Comparison of ENCODE assay signal across 26 cellular contexts in genomic region chr17:78249074-78249835, GRCh38. TPM values are rescaled to one million over a fixed set of nuclear protein-coding genes. Genes with fewer than 3 reads are reported as not detected.
"Had no signal": no experiment of that assay in that cellular context is flagged by ENCODE, and none has a peak within 500 bp of the region (broad histone marks: within the 10 kb centered on the region; RNA-seq: fewer than 3 reads in every experiment).

No MANE protein-coding gene starts in this region.

- H3K27ac ChIP-seq: neutrophil, suprapubic skin had no signal

- H3K36me3 ChIP-seq: neutrophil, right atrium auricular region, suprapubic skin had no signal

- H3K9me3 ChIP-seq: neutrophil, right atrium auricular region, suprapubic skin had no signal

- DNase-seq: activated CD4-positive, alpha-beta memory T cell treated with anti-CD3 and anti-CD28 coated beads for 36 hours; activated CD4-positive, alpha-beta T cell treated with anti-CD3 and anti-CD28 coated beads for 1 hour; activated effector memory CD4-positive, alpha-beta T cell treated with Interleukin-2 at 50 U/mL for 16 hours; activated T-cell treated with anti-CD3 and anti-CD28 coated beads, Interleukin-2, amount 50 U/mL, for 24 hours; amniotic stem cell; immature natural killer cell; naive thymus-derived CD4-positive, alpha-beta T cell; stimulated activated CD4-positive, alpha-beta T cell treated with anti-CD3 and anti-CD28 coated beads, Interleukin-15, amount 100 ng/mL, for 24 hours; stimulated activated CD4-positive, alpha-beta T cell treated with anti-CD3 and anti-CD28 coated beads, Interleukin-4, amount 100 ng/mL, for 1 hour; stimulated activated naive CD4-positive, alpha-beta T cell treated with Interleukin-2 at 50 U/mL for 16 hours; SW 1271 had no signal

- FAIRE-seq: frontal cortex had no signal

- ATAC-seq: naive thymus-derived CD4-positive, alpha-beta T cell had no signal

- H3K9me3 Mint-ChIP-seq: activated CD4-positive, alpha-beta memory T cell treated with anti-CD3 and anti-CD28 coated beads for 36 hours; activated T-cell treated with anti-CD3 and anti-CD28 coated beads, Interleukin-2, amount 50 U/mL, for 24 hours; central memory CD8-positive, alpha-beta T cell; immature natural killer cell had no signal

- H3K4me3 ChIP-seq: coronary artery, lung, right atrium auricular region, skin epidermis, suprapubic skin had no signal

- H3K27me3 ChIP-seq: right atrium auricular region had no signal

- H3K27me3 Mint-ChIP-seq: activated CD4-positive, alpha-beta memory T cell treated with anti-CD3 and anti-CD28 coated beads for 36 hours; activated naive CD8-positive, alpha-beta T cell; activated T-cell treated with anti-CD3 and anti-CD28 coated beads, Interleukin-2, amount 50 U/mL, for 24 hours; brain; central memory CD8-positive, alpha-beta T cell had no signal

- H3K36me3 Mint-ChIP-seq: activated CD4-positive, alpha-beta memory T cell treated with anti-CD3 and anti-CD28 coated beads for 36 hours; activated naive CD8-positive, alpha-beta T cell; brain had no signal

- H3K27ac Mint-ChIP-seq: activated CD4-positive, alpha-beta memory T cell treated with anti-CD3 and anti-CD28 coated beads for 36 hours; activated naive CD8-positive, alpha-beta T cell; activated T-cell treated with anti-CD3 and anti-CD28 coated beads, Interleukin-2, amount 50 U/mL, for 24 hours; brain; immature natural killer cell had no signal

- H3K4me3 Mint-ChIP-seq: activated CD4-positive, alpha-beta memory T cell treated with anti-CD3 and anti-CD28 coated beads for 36 hours; activated naive CD8-positive, alpha-beta T cell; activated T-cell treated with anti-CD3 and anti-CD28 coated beads, Interleukin-2, amount 50 U/mL, for 24 hours; brain; central memory CD8-positive, alpha-beta T cell; immature natural killer cell had no signal

RNA-seq across cellular contexts. Expression of gene TMEM235, which starts 17.8 kb away (rescaled TPM):
- total RNA-seq: activated CD4-positive, alpha-beta memory T cell treated with anti-CD3 and anti-CD28 coated beads for 36 hours; epithelial cell of proximal tubule; frontal cortex; mononuclear cell; naive thymus-derived CD4-positive, alpha-beta T cell; posterior vena cava; right atrium auricular region; SK-MEL-5; suprapubic skin; urinary bladder had no signal
- polyA plus RNA-seq: immature natural killer cell; naive thymus-derived CD4-positive, alpha-beta T cell; urinary bladder had no signal

RNA-seq across cellular contexts. Expression of gene BIRC5, which starts 35.2 kb away (rescaled TPM):
- polyA plus RNA-seq: naive thymus-derived CD4-positive, alpha-beta T cell had no signal
